ENCODE assay signal across 8 cellular contexts in the genomic region with DNA sequence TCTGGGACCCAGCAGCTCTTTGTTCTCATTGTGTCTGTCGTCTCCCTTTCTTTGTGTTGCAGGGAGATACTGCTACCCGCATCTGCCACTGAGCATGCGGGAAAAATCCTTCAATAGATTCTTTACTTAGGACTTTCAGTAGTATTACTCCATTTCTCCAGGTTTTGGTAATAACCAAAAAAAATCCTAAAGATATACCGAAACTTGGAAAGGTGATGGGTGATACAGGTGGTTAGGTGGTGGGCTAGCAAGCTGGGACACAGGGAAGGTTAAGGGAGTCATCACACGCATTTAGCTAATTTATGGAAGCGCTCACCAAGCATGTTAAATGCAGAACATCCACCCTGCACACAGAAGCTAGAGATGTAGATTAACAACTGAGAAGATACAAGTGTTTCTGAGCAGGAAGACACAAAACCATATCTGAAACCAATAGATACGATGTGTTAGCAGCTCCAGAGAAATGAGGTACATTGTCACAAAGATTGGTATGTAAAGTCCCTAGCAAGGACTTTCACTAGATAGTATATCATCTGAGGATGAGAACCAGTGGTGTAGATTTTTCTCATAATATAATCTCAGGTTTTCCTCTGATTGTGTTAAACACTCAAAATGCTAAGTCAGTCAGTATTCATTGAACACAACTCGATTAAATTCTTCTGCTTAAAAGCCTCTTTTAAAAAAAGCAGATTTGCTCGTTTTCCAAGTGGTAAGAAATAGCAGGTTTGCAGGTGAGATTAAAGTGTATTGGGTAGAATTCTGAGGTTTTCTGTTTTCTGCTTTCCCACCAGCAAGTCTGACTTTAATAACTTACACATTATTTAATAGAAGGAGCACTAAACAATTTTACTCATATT. TPM values are rescaled to one million over a fixed set of nuclear protein-coding genes. Genes with fewer than 3 reads are reported as not detected.
DNase-seq lines count a peak whose midpoint lies in the region; ATAC-seq and TF ChIP-seq lines count a peak whose summit lies in the region.

No MANE protein-coding gene starts in this region.

- H3K79me2 ChIP-seq in smooth muscle cell (ENCODE audit: low read depth): no peaks in the 10 kb centered on the region

- TF ChIP-seq POLR2A in esophagus squamous epithelium (IDR thresholded peaks at IDR 0.05) (no peak), transverse colon (IDR thresholded peaks at IDR 0.05) (no peak)

- intact Hi-C loops in esophagus squamous epithelium (cut with DNase I) (no loop called here), transverse colon (cut with DNase I; ENCODE audit: low total_unique reads) (no loop called here), mucosa of descending colon (cut with DNase I, micrococcal nuclease) (no loop called here)

- no peak for ATAC-seq in mucosa of descending colon

- H3F3A ChIP-seq in smooth muscle cell (ENCODE audit: low read depth): no peaks in the 10 kb centered on the region

- peak overlapping the region in 2 of 4 donors; percentile 67 to 71 for H3K27ac ChIP-seq in esophagus squamous epithelium
- no peak overlapping the region for H3K27ac ChIP-seq in smooth muscle cell (ENCODE audit: low read depth)
- peak overlapping the region in 1 of 4 donors; percentile 75 for H3K27ac ChIP-seq in transverse colon

- H3K4me2 ChIP-seq in smooth muscle cell: no peak overlapping the region

- TF ChIP-seq CTCF in esophagus squamous epithelium (IDR thresholded peaks at IDR 0.05) (no peak), smooth muscle cell (IDR thresholded peaks at IDR 0.05; ENCODE audit: borderline replicate concordance, insufficient read depth, poor library complexity, severe bottlenecking) (no peak), transverse colon (IDR thresholded peaks at IDR 0.05) (no peak), mucosa of descending colon (IDR thresholded peaks at IDR 0.05) (no peak)

- H3K9me3 ChIP-seq in esophagus squamous epithelium: no peaks in the 10 kb centered on the region
- no peaks in the 10 kb centered on the region for H3K9me3 ChIP-seq in smooth muscle cell (replicated peaks; ENCODE audit: low read depth)
- H3K9me3 ChIP-seq in transverse colon: no peaks in the 10 kb centered on the region
- H3K9me3 ChIP-seq in mucosa of descending colon: no peaks in the 10 kb centered on the region

- TF ChIP-seq EP300 in transverse colon (IDR thresholded peaks at IDR 0.05; ENCODE audit: low read depth): no peak

- H3K9ac ChIP-seq in smooth muscle cell (ENCODE audit: low read depth): no peak overlapping the region

- H3K4me1 ChIP-seq in esophagus squamous epithelium: peaks cover 0 to 39% (median 5%) of the 10 kb centered on the region in 3 donors
- H3K4me1 ChIP-seq in smooth muscle cell (ENCODE audit: low read depth): peaks cover 24% of the 10 kb centered on the region
- H3K4me1 ChIP-seq in transverse colon: peaks cover 0 to 33% (median 10%) of the 10 kb centered on the region in 4 donors
- H3K4me1 ChIP-seq in mucosa of descending colon (ENCODE audit: low read depth): peaks cover 11% of the 10 kb centered on the region

- 10 to 18% methylated on average over 9 of the region's 9 CpGs for WGBS in esophagus squamous epithelium, 2 donors
- 46% methylated on average over 9 of the region's 9 CpGs for WGBS in smooth muscle cell (ENCODE audit: low lambda C conversion rate)
- 15 to 22% methylated on average over 9 of the region's 9 CpGs for WGBS in transverse colon (ENCODE audit: low coverage in 1 of 2), 2 donors

- H3K36me3 ChIP-seq in esophagus squamous epithelium (no peaks in the 10 kb centered on the region), smooth muscle cell (ENCODE audit: low read depth) (no peaks in the 10 kb centered on the region), transverse colon (no peaks in the 10 kb centered on the region), mucosa of descending colon (ENCODE audit: low read depth) (no peaks in the 10 kb centered on the region)

- DNase-seq in SKM-1 treated with dmso at 0.1 percent for 144 hours (lab: John Stamatoyannopoulos, UW; ENCODE audit: unreplicated experiment): peak; percentile 17
- DNase-seq in SKM-1 (lab: John Stamatoyannopoulos, UW; ENCODE audit: unreplicated experiment): no peak
- DNase-seq in NCI-H526 (lab: John Stamatoyannopoulos, UW): peak; percentile 46 to 64
- no peak for DNase-seq in esophagus squamous epithelium (lab: John Stamatoyannopoulos, UW)
- DNase-seq in smooth muscle cell (lab: John Stamatoyannopoulos, UW; ENCODE audit: unreplicated experiment): no peak
- DNase-seq in transverse colon: no peak
- no peak for DNase-seq in 8988T
- DNase-seq in mucosa of descending colon: no peak

- H3K27me3 ChIP-seq in esophagus squamous epithelium (peaks cover 0 to 24% (median 0%) of the 10 kb centered on the region in 4 donors), smooth muscle cell (ENCODE audit: low read depth) (peaks cover 72% of the 10 kb centered on the region), transverse colon (peaks cover 67% of the 10 kb centered on the region)

- in situ Hi-C loops in transverse colon (cut with MboI; ENCODE audit: low pct_ligation_motif_present in 1 of 4, low pct_unique_long_range_greater_than_20kb in 1 of 4, low sequenced_read_pairs in 3 of 4): no loop called here

- H4K20me1 ChIP-seq in smooth muscle cell (ENCODE audit: low read depth): no peaks in the 10 kb centered on the region

- H2AFZ ChIP-seq in smooth muscle cell (ENCODE audit: low read depth): peak overlapping the region; percentile 32

- H3K4me3 ChIP-seq in esophagus squamous epithelium: peak overlapping the region in 3 of 4 donors; percentile 13 to 91 (median 58)
- H3K4me3 ChIP-seq in smooth muscle cell: peak overlapping the region; percentile 4
- H3K4me3 ChIP-seq in transverse colon: no peak overlapping the region
- no peak overlapping the region for H3K4me3 ChIP-seq in mucosa of descending colon

RNA-seq across cellular contexts. Expression of gene SLAIN1, which starts 1.3 kb away (rescaled TPM):
- total RNA-seq in esophagus squamous epithelium: 1 to 10 TPM in 3 of 4 donors, under 1 TPM in 1; 0.57 to 4.6 (median 3.1) TPM
- 0.18 and 0.81 TPM in 2 replicates for total RNA-seq in smooth muscle cell
- 1.3 TPM in 1 of 2 replicates, not detected in the other for polyA plus RNA-seq in smooth muscle cell
- 1 to 10 TPM; 1.1 to 3.8 (median 1.7) TPM for total RNA-seq in transverse colon
- total RNA-seq in mucosa of descending colon: 10 to 100 TPM in 1 of 3 donors, 1 to 10 TPM in 2; 1.6 to 10.3 (median 2.9) TPM

Comparison
In these comparisons a context has a peak if more than half of its experiments do, and no peak if none do; other contexts are left out.
1. DNase-seq: peak in SKM-1 treated with dmso at 0.1 percent for 144 hours (single experiment) and NCI-H526 (2 of 2); none in SKM-1 (single experiment), esophagus squamous epithelium (single experiment), smooth muscle cell (single experiment), transverse colon (single experiment), 8988T (single experiment) and mucosa of descending colon (0 of 3).
2. H3K4me3 ChIP-seq: peak in esophagus squamous epithelium (3 of 4) and smooth muscle cell (single experiment); none in transverse colon (0 of 4) and mucosa of descending colon (single experiment).